In genomic region chrX:6203462-6204215, GRCh38 we compare ENCODE assay signal across 17 cellular contexts. TPM values are rescaled to one million over a fixed set of nuclear protein-coding genes. Genes with fewer than 3 reads are reported as not detected.
A peak's percentile ranks its signal among the peaks of the same experiment; 100 is the strongest.
DNase-seq lines count a peak whose midpoint lies in the region; ATAC-seq and TF ChIP-seq lines count a peak whose summit lies in the region.
"Had no signal": no experiment of that assay in that cellular context is flagged by ENCODE, and none has a peak within 500 bp of the region (broad histone marks: within the 10 kb centered on the region; RNA-seq: fewer than 3 reads in every experiment).

No MANE protein-coding gene starts in this region.

- CTCF ChIA-PET in activated naive CD4-positive, alpha-beta T cell treated with anti-CD3 and anti-CD28 coated beads, Interleukin-2, amount 10 ng/mL, durations not matched to agents 7 days and 5 days (lab: Charles Lee): no interaction called here

- no peak overlapping the region for H3K56ac ChIP-seq in mesendoderm (ENCODE audit: low read length)

- no peak overlapping the region for H3K18ac ChIP-seq in mesendoderm (ENCODE audit: low read length)

- peaks cover 13% of the 10 kb centered on the region; the same call in 1 of the 2 replicates for H3K4me1 ChIP-seq in MM.1S (ENCODE audit: low read length)
- H3K4me1 ChIP-seq in mesendoderm (ENCODE audit: control insufficient read depth, low read depth, low read length): no peaks in the 10 kb centered on the region

- H3K4me3 Mint-ChIP-seq in activated naive CD4-positive, alpha-beta T cell treated with anti-CD3 and anti-CD28 coated beads, Interleukin-2, amount 10 ng/mL, durations not matched to agents 7 days and 5 days: no peak overlapping the region
- H3K4me3 Mint-ChIP-seq: B cell; CD4-positive, alpha-beta T cell; HFFc6 had no signal

- H3K36me3 ChIP-seq in MM.1S (replicated peaks; ENCODE audit: insufficient read depth, low read length) (no peaks in the 10 kb centered on the region), mesendoderm (ENCODE audit: control insufficient read depth, insufficient read depth, low read length) (no peaks in the 10 kb centered on the region)

- H3K4ac ChIP-seq in mesendoderm (ENCODE audit: low read depth, low read length): no peak overlapping the region

- no peak for TF ChIP-seq CTCF in GM12865 (IDR thresholded peaks at IDR 0.05; ENCODE audit: insufficient read depth, low read depth, low read length, missing control alignments)
- no peak for TF ChIP-seq CTCF in MM.1S (IDR thresholded peaks at IDR 0.05; ENCODE audit: low read length)

- no peak overlapping the region for H3K4me3 ChIP-seq in GM12865 (ENCODE audit: low read depth, low read length)
- no peak overlapping the region for H3K4me3 ChIP-seq in MM.1S (ENCODE audit: low read length)
- H3K4me3 ChIP-seq in mesendoderm (ENCODE audit: low read length): no peak overlapping the region
- H3K4me3 ChIP-seq: K562 had no signal

- no peaks in the 10 kb centered on the region for H3K9me3 ChIP-seq in MM.1S (replicated peaks; ENCODE audit: insufficient read depth, low read length)

- no peaks in the 10 kb centered on the region for H3K4me1 Mint-ChIP-seq in activated naive CD4-positive, alpha-beta T cell treated with anti-CD3 and anti-CD28 coated beads, Interleukin-2, amount 10 ng/mL, durations not matched to agents 7 days and 5 days
- H3K4me1 Mint-ChIP-seq: B cell had no signal

- peak overlapping the region; percentile 34; the same call in 1 of the 2 replicates for H3K4me2 ChIP-seq in MM.1S (ENCODE audit: low read depth, low read length)
- no peak overlapping the region for H3K4me2 ChIP-seq in mesendoderm (ENCODE audit: low read length)

- no peaks in the 10 kb centered on the region for H3K79me1 ChIP-seq in mesendoderm (ENCODE audit: low read length)

- H3K9me3 Mint-ChIP-seq in activated naive CD4-positive, alpha-beta T cell treated with anti-CD3 and anti-CD28 coated beads, Interleukin-2, amount 10 ng/mL, durations not matched to agents 7 days and 5 days: no peaks in the 10 kb centered on the region
- H3K9me3 Mint-ChIP-seq: CD4-positive, alpha-beta T cell had no signal

- no peaks in the 10 kb centered on the region for H4K20me1 ChIP-seq in MM.1S (ENCODE audit: insufficient read depth, low read length)

- H3K27ac ChIP-seq in MM.1S (ENCODE audit: low read length) (peak overlapping the region; percentile 66), mesendoderm (ENCODE audit: low read depth, low read length) (no peak overlapping the region)

- no peak overlapping the region for H4K8ac ChIP-seq in mesendoderm (ENCODE audit: low read depth, low read length)

- no CpG with 5 or more reads among the region's 6 CpGs for WGBS in mesendoderm (ENCODE audit: extremely low coverage, insufficient coverage, low lambda C conversion rate)

- DNase-seq in GM12865 (ENCODE audit: low read depth) (peak; percentile 36), MM.1S (peak; percentile 15), mesendoderm (peak; percentile 51), erythroblast (lab: John Stamatoyannopoulos, UW) (no peak), COR-L47 (lab: John Stamatoyannopoulos, UW) (no peak)
- DNase-seq in activated naive CD4-positive, alpha-beta T cell treated with anti-CD3 and anti-CD28 coated beads, Interleukin-2, amount 10 ng/mL, durations not matched to agents 7 days and 5 days: no peak
- DNase-seq: C1 segment of cervical spinal cord; CD4-positive, alpha-beta T cell; DMS79; GDM1; HCEC 1CT; HFFc6; Kasumi-1 had no signal

- H2AFZ ChIP-seq in MM.1S (ENCODE audit: low read length): no peak overlapping the region

- TF ChIP-seq POLR2A in erythroblast (IDR thresholded peaks at IDR 0.05; ENCODE audit: low read length): no peak

- H3K9ac ChIP-seq in MM.1S (ENCODE audit: low read length) (peak overlapping the region; percentile 21; the same call in 1 of the 2 replicates), mesendoderm (ENCODE audit: low read length) (no peak overlapping the region)

- no peaks in the 10 kb centered on the region for H3K27me3 Mint-ChIP-seq in activated naive CD4-positive, alpha-beta T cell treated with anti-CD3 and anti-CD28 coated beads, Interleukin-2, amount 10 ng/mL, durations not matched to agents 7 days and 5 days
- H3K27me3 Mint-ChIP-seq: B cell; CD4-positive, alpha-beta T cell had no signal

- H3K36me3 Mint-ChIP-seq in activated naive CD4-positive, alpha-beta T cell treated with anti-CD3 and anti-CD28 coated beads, Interleukin-2, amount 10 ng/mL, durations not matched to agents 7 days and 5 days: no peaks in the 10 kb centered on the region

- H3F3A ChIP-seq in MM.1S (ENCODE audit: insufficient read depth, low read length): no peaks in the 10 kb centered on the region

- no peak overlapping the region for H2BK120ac ChIP-seq in mesendoderm (ENCODE audit: low read depth, low read length)

- no peak overlapping the region for H3K27ac Mint-ChIP-seq in activated naive CD4-positive, alpha-beta T cell treated with anti-CD3 and anti-CD28 coated beads, Interleukin-2, amount 10 ng/mL, durations not matched to agents 7 days and 5 days
- H3K27ac Mint-ChIP-seq: B cell; CD4-positive, alpha-beta T cell; HFFc6 had no signal

- H3K27me3 ChIP-seq in MM.1S (replicated peaks; ENCODE audit: insufficient read depth, low read length) (no peaks in the 10 kb centered on the region), mesendoderm (ENCODE audit: insufficient read depth, low read length, poor library complexity) (no peaks in the 10 kb centered on the region)

- H2BK5ac ChIP-seq in mesendoderm (ENCODE audit: low read length): no peak overlapping the region

- H3K79me2 ChIP-seq in MM.1S (ENCODE audit: low read length) (no peaks in the 10 kb centered on the region), mesendoderm (ENCODE audit: control insufficient read depth, insufficient read depth, low read length) (peaks cover 49% of the 10 kb centered on the region)

- H3K23ac ChIP-seq in mesendoderm (ENCODE audit: low read length): no peak overlapping the region

- no peaks in the 10 kb centered on the region for H3K9me2 ChIP-seq in MM.1S (replicated peaks; ENCODE audit: insufficient read depth, low read length)

- no peak overlapping the region for H4K5ac ChIP-seq in mesendoderm (ENCODE audit: low read length)

- ATAC-seq in GM19372 (IDR thresholded peaks at IDR 0.05; ENCODE audit: low read depth, unreplicated experiment): peak; percentile 56
- no peak for ATAC-seq in HG03378 (IDR thresholded peaks at IDR 0.05; ENCODE audit: unreplicated experiment)
- ATAC-seq: K562 had no signal

- H2AK5ac ChIP-seq in mesendoderm (ENCODE audit: low read length): no peak overlapping the region

- no peak overlapping the region for H2BK15ac ChIP-seq in mesendoderm (replicated peaks; ENCODE audit: low read depth)

RNA-seq across cellular contexts. Expression of gene NLGN4X, which starts 25.0 kb away (rescaled TPM):
- 42.9 TPM for polyA plus RNA-seq in mesendoderm (2013, experiment 1 of 2)
- 42.3 TPM for polyA plus RNA-seq in mesendoderm (2013, experiment 2 of 2)
- polyA plus RNA-seq: K562 had no signal

Comparison
In these comparisons a context has a peak if more than half of its experiments do, and no peak if none do; other contexts are left out.
1. DNase-seq: peak in GM12865 (single experiment), MM.1S (single experiment) and mesendoderm (single experiment); none in erythroblast (0 of 2), activated naive CD4-positive, alpha-beta T cell treated with anti-CD3 and anti-CD28 coated beads, Interleukin-2, amount 10 ng/mL, durations not matched to agents 7 days and 5 days (single experiment) and COR-L47 (single experiment).